ENCODE assay signal across 26 cellular contexts in the genomic region with DNA sequence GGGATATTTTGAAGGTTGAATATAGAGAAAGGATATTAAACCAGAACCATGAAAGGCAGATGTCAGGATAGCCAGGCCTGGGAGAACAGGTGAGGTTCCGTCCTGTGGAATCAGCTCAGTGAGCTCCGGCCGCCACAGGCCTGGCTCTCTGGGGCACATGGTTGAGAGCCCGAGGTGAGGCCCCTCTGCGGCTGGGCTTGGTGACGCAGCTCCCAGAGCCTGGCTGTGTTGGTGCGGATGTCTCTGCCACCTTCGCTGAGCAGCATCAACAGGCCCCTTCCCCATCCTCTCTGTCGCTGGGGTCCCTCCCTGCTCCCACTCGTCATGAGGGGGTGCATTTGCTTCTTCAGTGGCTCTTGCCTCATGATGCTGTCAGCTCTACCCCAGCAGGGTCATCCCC.
"Had no signal": no experiment of that assay in that cellular context is flagged by ENCODE, and none has a peak within 500 bp of the region (broad histone marks: within the 10 kb centered on the region; RNA-seq: fewer than 3 reads in every experiment).

No MANE protein-coding gene starts in this region.

- DNase-seq: activated CD4-positive, alpha-beta memory T cell treated with anti-CD3 and anti-CD28 coated beads for 36 hours; activated CD4-positive, alpha-beta T cell treated with anti-CD3 and anti-CD28 coated beads, Interleukin-2, amount 10 ng/mL, durations not matched to agents 24 days and 14 days; activated CD4-positive, CD25-positive, alpha-beta regulatory T cell treated with anti-CD3 and anti-CD28 coated beads, Interleukin-2, amount 50 U/mL, for 72 hours; activated CD8-positive, alpha-beta memory T cell treated with anti-CD3 and anti-CD28 coated beads, Interleukin-2, amount 50 U/mL, for 4 hours; activated effector memory CD4-positive, alpha-beta T cell treated with anti-CD3 and anti-CD28 coated beads, Interleukin-2, amount 50 U/mL, for 16 hours; activated naive CD4-positive, alpha-beta T cell treated with anti-CD3 and anti-CD28 coated beads, Interleukin-2, amount 10 ng/mL, durations not matched to agents 7 days and 5 days; activated naive CD8-positive, alpha-beta T cell treated with anti-CD3 and anti-CD28 coated beads, Interleukin-2, amount 10 ng/mL, durations not matched to agents 7 days and 5 days; activated T-cell treated with anti-CD3 and anti-CD28 coated beads, Interleukin-2, amount 50 U/mL, for 1 hour; caudate nucleus; gastrocnemius medialis; hippocampal formation; left colon; mammary epithelial cell; naive B cell; nephron progenitor cell; pancreas; stimulated activated CD4-positive, alpha-beta T cell treated with anti-CD3 and anti-CD28 coated beads, Interleukin-15, amount 100 ng/mL, for 24 hours; stimulated activated CD4-positive, alpha-beta T cell treated with anti-CD3 and anti-CD28 coated beads, Interleukin-2, amount 100 ng/mL, for 24 hours; stimulated activated naive CD4-positive, alpha-beta T cell; T-helper 17 cell; T1000 had no signal

- H3K9me3 ChIP-seq: gastrocnemius medialis, pancreas, psoas muscle, right atrium auricular region had no signal

- H3K36me3 ChIP-seq: gastrocnemius medialis, pancreas, right atrium auricular region had no signal

- H3K4me1 ChIP-seq: pancreas had no signal

- H3K4me1 Mint-ChIP-seq: activated naive CD4-positive, alpha-beta T cell treated with anti-CD3 and anti-CD28 coated beads, Interleukin-2, amount 10 ng/mL, durations not matched to agents 7 days and 5 days had no signal

- H3K36me3 Mint-ChIP-seq: activated CD4-positive, alpha-beta memory T cell treated with anti-CD3 and anti-CD28 coated beads for 36 hours; activated naive CD4-positive, alpha-beta T cell treated with anti-CD3 and anti-CD28 coated beads, Interleukin-2, amount 10 ng/mL, durations not matched to agents 7 days and 5 days; activated naive CD8-positive, alpha-beta T cell treated with anti-CD3 and anti-CD28 coated beads, Interleukin-2, amount 10 ng/mL, durations not matched to agents 7 days and 5 days; naive B cell; type B pancreatic cell had no signal

- H3K27ac ChIP-seq: epithelial cell of prostate, gastrocnemius medialis, pancreas, psoas muscle, right atrium auricular region had no signal

- H3K27me3 Mint-ChIP-seq: activated naive CD4-positive, alpha-beta T cell treated with anti-CD3 and anti-CD28 coated beads, Interleukin-2, amount 10 ng/mL, durations not matched to agents 7 days and 5 days had no signal

- H3K9me3 Mint-ChIP-seq: activated CD4-positive, alpha-beta memory T cell treated with anti-CD3 and anti-CD28 coated beads for 36 hours; activated CD4-positive, alpha-beta T cell treated with anti-CD3 and anti-CD28 coated beads, Interleukin-2, amount 10 ng/mL, durations not matched to agents 24 days and 14 days; activated naive CD4-positive, alpha-beta T cell treated with anti-CD3 and anti-CD28 coated beads, Interleukin-2, amount 10 ng/mL, durations not matched to agents 7 days and 5 days; activated naive CD8-positive, alpha-beta T cell treated with anti-CD3 and anti-CD28 coated beads, Interleukin-2, amount 10 ng/mL, durations not matched to agents 7 days and 5 days; activated T-helper 1 cell treated with anti-CD3 and anti-CD28 coated beads, Interleukin-12 subunit alpha, Interleukin-12 subunit beta, Interleukin-2, Interleukin-4 antibody, amounts not matched to agents 30 ng/mL and 10 ng/mL and 1 ng/mL, durations not matched to agents 14 hours and 24 hours and 36 hours; naive B cell; nephron progenitor cell; type B pancreatic cell had no signal

- H3K4me3 ChIP-seq: gastrocnemius medialis, pancreas, psoas muscle, right atrium auricular region had no signal

- H3K4me3 Mint-ChIP-seq: activated CD4-positive, alpha-beta memory T cell treated with anti-CD3 and anti-CD28 coated beads for 36 hours; activated CD4-positive, alpha-beta T cell treated with anti-CD3 and anti-CD28 coated beads, Interleukin-2, amount 10 ng/mL, durations not matched to agents 24 days and 14 days; activated naive CD4-positive, alpha-beta T cell treated with anti-CD3 and anti-CD28 coated beads, Interleukin-2, amount 10 ng/mL, durations not matched to agents 7 days and 5 days; activated naive CD8-positive, alpha-beta T cell treated with anti-CD3 and anti-CD28 coated beads, Interleukin-2, amount 10 ng/mL, durations not matched to agents 7 days and 5 days; activated T-helper 1 cell treated with anti-CD3 and anti-CD28 coated beads, Interleukin-12 subunit alpha, Interleukin-12 subunit beta, Interleukin-2, Interleukin-4 antibody, amounts not matched to agents 30 ng/mL and 10 ng/mL and 1 ng/mL, durations not matched to agents 14 hours and 24 hours and 36 hours; naive B cell; nephron progenitor cell; T-helper 17 cell; type B pancreatic cell had no signal

- H3K27ac Mint-ChIP-seq: activated CD4-positive, alpha-beta memory T cell treated with anti-CD3 and anti-CD28 coated beads for 36 hours; activated CD4-positive, alpha-beta T cell treated with anti-CD3 and anti-CD28 coated beads, Interleukin-2, amount 10 ng/mL, durations not matched to agents 24 days and 14 days; activated naive CD8-positive, alpha-beta T cell treated with anti-CD3 and anti-CD28 coated beads, Interleukin-2, amount 10 ng/mL, durations not matched to agents 7 days and 5 days; activated T-helper 1 cell treated with anti-CD3 and anti-CD28 coated beads, Interleukin-12 subunit alpha, Interleukin-12 subunit beta, Interleukin-2, Interleukin-4 antibody, amounts not matched to agents 30 ng/mL and 10 ng/mL and 1 ng/mL, durations not matched to agents 14 hours and 24 hours and 36 hours; naive B cell; nephron progenitor cell; T-helper 17 cell had no signal

- H3K27me3 ChIP-seq: gastrocnemius medialis, pancreas, right atrium auricular region had no signal
